2 cellular contexts compared by ENCODE assay signal in genomic region chr20:13783528-13783927, GRCh38.
TF ChIP-seq lines count a peak whose summit lies in the region.

No MANE protein-coding gene starts in this region.

TF ChIP-seq in IMR-90, 13 proteins besides CTCF, POLR2A, EP300 and RAD21:
- TF ChIP-seq ELK1 (IDR thresholded peaks at IDR 0.05; ENCODE audit: borderline replicate concordance, low read depth, low read length) = no peak
- no peak for TF ChIP-seq CHD1 (IDR thresholded peaks at IDR 0.05; ENCODE audit: low read depth, low read length)
- TF ChIP-seq NFE2L2 (IDR thresholded peaks at IDR 0.05; ENCODE audit: low read depth, low read length) = no peak
- TF ChIP-seq CEBPB (IDR thresholded peaks at IDR 0.05; ENCODE audit: low read depth, low read length) = no peak
- no peak for TF ChIP-seq RFX5 (IDR thresholded peaks at IDR 0.05; ENCODE audit: low read depth, low read length)
- no peak for TF ChIP-seq MAFK (IDR thresholded peaks at IDR 0.05; ENCODE audit: low read depth, low read length)
- no peak for TF ChIP-seq BHLHE40 (IDR thresholded peaks at IDR 0.05; ENCODE audit: low read depth, low read length)
- no peak for TF ChIP-seq MAZ (IDR thresholded peaks at IDR 0.05; ENCODE audit: borderline replicate concordance, low read depth, low read length)
- TF ChIP-seq MXI1 (IDR thresholded peaks at IDR 0.05; ENCODE audit: borderline replicate concordance, low read depth, low read length) = no peak
- no peak for TF ChIP-seq SMC3 (IDR thresholded peaks at IDR 0.05; ENCODE audit: low read depth, low read length)
- no peak for TF ChIP-seq USF2 (IDR thresholded peaks at IDR 0.05; ENCODE audit: low read depth, low read length)
- no peak for TF ChIP-seq FOS (IDR thresholded peaks at IDR 0.05; ENCODE audit: low read depth, low read length)
TF ChIP-seq in IMR-90: peak in this region for 0.

TF ChIP-seq in K562, 482 proteins besides CTCF, POLR2A, EP300 and RAD21:
- TF ChIP-seq MCM7 (IDR thresholded peaks at IDR 0.05) (no peak), LARP7 (IDR thresholded peaks at IDR 0.05) (no peak), ZNF121 (CRISPR knock-in tag; conservative IDR thresholded peaks at IDR 0.05) (peak; percentile 66)
TF ChIP-seq in K562: peak in this region for 1.
